In genomic region chr3:139506792-139507191, GRCh38 we compare ENCODE assay signal across 16 cellular contexts. TPM values are rescaled to one million over a fixed set of nuclear protein-coding genes. Genes with fewer than 3 reads are reported as not detected.
DNase-seq lines count a peak whose midpoint lies in the region; ATAC-seq and TF ChIP-seq lines count a peak whose summit lies in the region.
"Had no signal": no experiment of that assay in that cellular context is flagged by ENCODE, and none has a peak within 500 bp of the region (broad histone marks: within the 10 kb centered on the region; RNA-seq: fewer than 3 reads in every experiment).

No MANE protein-coding gene starts in this region.

- ATAC-seq in GM23338 (peak; percentile 83), PC-3 (no peak), foreskin keratinocyte (no peak)
- no peak for ATAC-seq in effector memory CD8-positive, alpha-beta T cell (replicated peaks)

- no peaks in the 10 kb centered on the region for H3K4me1 ChIP-seq in GM23338 (ENCODE audit: insufficient read depth)
- no peaks in the 10 kb centered on the region for H3K4me1 ChIP-seq in PC-3 (ENCODE audit: insufficient read depth, low read length)
- no peaks in the 10 kb centered on the region for H3K4me1 ChIP-seq in foreskin keratinocyte
- no peaks in the 10 kb centered on the region for H3K4me1 ChIP-seq in parathyroid adenoma
- H3K4me1 ChIP-seq: BLaER1 had no signal

- H3K9ac ChIP-seq in PC-3 (ENCODE audit: low read length), result no peak overlapping the region
- H3K9ac ChIP-seq in parathyroid adenoma, result no peak overlapping the region
- H3K9ac ChIP-seq: BLaER1 had no signal

- no peak overlapping the region for H3K27ac ChIP-seq in GM23338 (ENCODE audit: low read depth)
- H3K27ac ChIP-seq in PC-3 (ENCODE audit: low read length), result no peak overlapping the region
- H3K27ac ChIP-seq in foreskin keratinocyte, result no peak overlapping the region
- H3K27ac ChIP-seq in parathyroid adenoma, result no peak overlapping the region
- H3K27ac ChIP-seq: BLaER1, ovary had no signal

- H3K9me2 ChIP-seq in GM23338 (ENCODE audit: insufficient read depth) (0 out of 2 replicates have a peak, but pooled peaks cover 5% of the 10 kb centered on the region), PC-3 (replicated peaks; ENCODE audit: low read length) (no peaks in the 10 kb centered on the region)

- H3K79me2 ChIP-seq in GM23338 (replicated peaks; ENCODE audit: insufficient read depth) (no peaks in the 10 kb centered on the region), PC-3 (ENCODE audit: low read length) (no peaks in the 10 kb centered on the region), parathyroid adenoma (no peaks in the 10 kb centered on the region)

- H3K9me3 Mint-ChIP-seq in GM23338, result no peaks in the 10 kb centered on the region
- H3K9me3 Mint-ChIP-seq in effector memory CD8-positive, alpha-beta T cell, result peaks cover 0 to 5% of the 10 kb centered on the region in 2 donors
- H3K9me3 Mint-ChIP-seq: activated B cell treated with CpG ODN at 0.5 μM for 24 hours had no signal

- CTCF ChIA-PET in PC-3 (lab: Charles Lee), result no interaction called here

- no peak overlapping the region for H3K4me3 Mint-ChIP-seq in GM23338
- no peak overlapping the region for H3K4me3 Mint-ChIP-seq in effector memory CD8-positive, alpha-beta T cell
- H3K4me3 Mint-ChIP-seq: activated B cell treated with CpG ODN at 0.5 μM for 24 hours had no signal

- BruUV-seq in PC-3 (replicated peaks; lab: Mats Ljungman, UMichigan), result no TSS peak

- no peaks in the 10 kb centered on the region for H4K20me1 ChIP-seq in GM23338 (replicated peaks; ENCODE audit: insufficient read depth)
- no peaks in the 10 kb centered on the region for H4K20me1 ChIP-seq in PC-3 (ENCODE audit: low read length)
- H4K20me1 ChIP-seq: BLaER1 had no signal

- intact Hi-C loops in PC-3 (cut with micrococcal nuclease), result no loop called here

- H3F3A ChIP-seq in GM23338 (replicated peaks; ENCODE audit: low read depth) (no peaks in the 10 kb centered on the region), PC-3 (ENCODE audit: low read length, unreplicated experiment) (no peaks in the 10 kb centered on the region)

- H3K4me2 ChIP-seq in GM23338, result no peak overlapping the region
- no peak overlapping the region for H3K4me2 ChIP-seq in PC-3 (ENCODE audit: low read length)
- H3K4me2 ChIP-seq in parathyroid adenoma (ENCODE audit: low read length), result no peak overlapping the region
- H3K4me2 ChIP-seq: BLaER1 had no signal

- DNase-seq in GM23338 (ENCODE audit: low spot score), result peak; percentile 38
- peak; percentile 30 for DNase-seq in PC-3
- DNase-seq in foreskin keratinocyte, result no peak
- DNase-seq in AG08396 (ENCODE audit: low spot score), result no peak
- no peak for DNase-seq in activated T-cell treated with anti-CD3 and anti-CD28 coated beads, Interleukin-2, amount 50 U/mL, for 1 hour
- DNase-seq in effector memory CD8-positive, alpha-beta T cell, result no peak
- DNase-seq: activated B cell treated with CpG ODN at 0.5 μM for 24 hours, NCI-H1048, NCI-H2227 treated with DMSO at 0.1 percent for 48 hours, ovary had no signal

- peaks cover 4% of the 10 kb centered on the region for H3K27me3 Mint-ChIP-seq in GM23338 (ENCODE audit: insufficient read depth, low read depth, poor library complexity)
- peaks cover 0 to 7% of the 10 kb centered on the region in 2 donors for H3K27me3 Mint-ChIP-seq in effector memory CD8-positive, alpha-beta T cell
- H3K27me3 Mint-ChIP-seq: activated B cell treated with CpG ODN at 0.5 μM for 24 hours had no signal

- H3K27me3 ChIP-seq in GM23338 (ENCODE audit: insufficient read depth) (no peaks in the 10 kb centered on the region), PC-3 (ENCODE audit: low read length) (no peaks in the 10 kb centered on the region), foreskin keratinocyte (no peaks in the 10 kb centered on the region), parathyroid adenoma (ENCODE audit: control insufficient read depth, insufficient read depth, low read length) (no peaks in the 10 kb centered on the region)
- H3K27me3 ChIP-seq: BLaER1, ovary had no signal

- H3K27ac Mint-ChIP-seq in GM23338, result no peak overlapping the region
- no peak overlapping the region for H3K27ac Mint-ChIP-seq in effector memory CD8-positive, alpha-beta T cell
- H3K27ac Mint-ChIP-seq: activated B cell treated with CpG ODN at 0.5 μM for 24 hours had no signal

- H2AFZ ChIP-seq in GM23338 (0 out of 2 replicates have a peak overlapping the region, but pooled peaks have one; percentile 0), PC-3 (ENCODE audit: low read length) (no peak overlapping the region), parathyroid adenoma (no peak overlapping the region)

- POLR2A ChIA-PET in PC-3 (lab: Charles Lee; ENCODE audit: unreplicated experiment), result no interaction called here

- H3K4me1 Mint-ChIP-seq in GM23338, result no peaks in the 10 kb centered on the region
- no peaks in the 10 kb centered on the region for H3K4me1 Mint-ChIP-seq in effector memory CD8-positive, alpha-beta T cell (ENCODE audit: low read depth in 2 of 2)

- no peaks in the 10 kb centered on the region for H3K9me3 ChIP-seq in PC-3 (ENCODE audit: low read length)
- no peaks in the 10 kb centered on the region for H3K9me3 ChIP-seq in parathyroid adenoma (ENCODE audit: control insufficient read depth, low read length)
- H3K9me3 ChIP-seq: BLaER1, ovary had no signal

- H3K36me3 Mint-ChIP-seq in GM23338 (ENCODE audit: low read depth), result no peaks in the 10 kb centered on the region
- no peaks in the 10 kb centered on the region for H3K36me3 Mint-ChIP-seq in effector memory CD8-positive, alpha-beta T cell (ENCODE audit: insufficient read depth)

- TF ChIP-seq CTCF in GM23338 (conservative IDR thresholded peaks at IDR 0.05; ENCODE audit: low read depth in 2 of 2) (peak; percentile 18 to 64; a peak in 2 of 4 replicates), PC-3 (conservative IDR thresholded peaks at IDR 0.05; ENCODE audit: low read depth, low read length) (peak; percentile 35; the same call in 1 of the 2 replicates), foreskin keratinocyte (conservative IDR thresholded peaks at IDR 0.05) (peak; percentile 37), parathyroid adenoma (IDR thresholded peaks at IDR 0.05) (peak; percentile 24)

- no peaks in the 10 kb centered on the region for H3K36me3 ChIP-seq in GM23338 (ENCODE audit: insufficient read depth)
- H3K36me3 ChIP-seq in PC-3 (ENCODE audit: low read depth, low read length), result no peaks in the 10 kb centered on the region
- H3K36me3 ChIP-seq in parathyroid adenoma (ENCODE audit: control insufficient read depth, insufficient read depth, low read length), result no peaks in the 10 kb centered on the region
- H3K36me3 ChIP-seq: BLaER1, ovary had no signal

- no peak overlapping the region for H3K4me3 ChIP-seq in GM23338
- no peak overlapping the region for H3K4me3 ChIP-seq in PC-3 (ENCODE audit: low read length)
- no peak overlapping the region for H3K4me3 ChIP-seq in parathyroid adenoma (ENCODE audit: low read depth, low read length)
- H3K4me3 ChIP-seq: BLaER1, ovary had no signal

TF ChIP-seq in GM23338, 12 proteins besides CTCF, POLR2A, EP300 and RAD21:
- TF ChIP-seq CREB1 (CRISPR knock-in tag; IDR thresholded peaks at IDR 0.05; ENCODE audit: low read depth) (no peak), EZH2phosphoT487 (IDR thresholded peaks at IDR 0.05; ENCODE audit: unreplicated experiment) (no peak)

RNA-seq across cellular contexts. Expression of gene RBP2, which starts 30.5 kb away (rescaled TPM):
- not detected in 2 replicates for total RNA-seq in GM23338 (2014; rRNA removed; shearing (Covaris generic))
- polyA plus RNA-seq in GM23338 (2016; fragmentation: Nextera tagmentation; extraction: Ambion mirVana) (not detected in 2 replicates), foreskin keratinocyte (not detected in 2 replicates)
- total RNA-seq in PC-3 (2014; rRNA removed) (not detected in 2 replicates), foreskin keratinocyte (not detected in 2 replicates)
- total RNA-seq: activated B cell treated with CpG ODN at 0.5 μM for 24 hours, astrocyte, dermis microvascular lymphatic vessel endothelial cell, OCI-LY7, subcutaneous adipose tissue had no signal

RNA-seq across cellular contexts. Expression of gene RBP1, which starts 32.8 kb away (rescaled TPM):
- 18.0 and 18.5 TPM in 2 replicates for total RNA-seq in GM23338 (2014; rRNA removed; shearing (Covaris generic))
- polyA plus RNA-seq in GM23338 (2016; fragmentation: Nextera tagmentation; extraction: Ambion mirVana) (112 and 113 TPM in 2 replicates), foreskin keratinocyte (59.8 and 303 TPM in 2 replicates)
- total RNA-seq in PC-3 (2014; rRNA removed) (not detected in 2 replicates), foreskin keratinocyte (37.5 and 137 TPM in 2 replicates)
- total RNA-seq: activated B cell treated with CpG ODN at 0.5 μM for 24 hours, OCI-LY7 had no signal

Comparison
In these comparisons a context has a peak if more than half of its experiments do, and no peak if none do; other contexts are left out.
1. DNase-seq: peak in GM23338 (single experiment) and PC-3 (single experiment); none in foreskin keratinocyte (0 of 2), AG08396 (single experiment), activated T-cell treated with anti-CD3 and anti-CD28 coated beads, Interleukin-2, amount 50 U/mL, for 1 hour (single experiment) and effector memory CD8-positive, alpha-beta T cell (0 of 3).
2. RNA of gene RBP1, which starts 32.8 kb away (total RNA-seq): 37.5 to 137 TPM in foreskin keratinocyte and 18.0 to 18.5 TPM in GM23338; not detected in PC-3; every median in the first group is over 10 times any median in the second.
3. Peak in every context shown above with its lines, with median percentiles within 50 percentile points of each other: CTCF ChIP-seq.